Comparison of ENCODE assay signal across 9 cellular contexts in genomic region chr7:107995184-107996071, GRCh38. TPM values are rescaled to one million over a fixed set of nuclear protein-coding genes. Genes with fewer than 3 reads are reported as not detected.
DNase-seq lines count a peak whose midpoint lies in the region; ATAC-seq and TF ChIP-seq lines count a peak whose summit lies in the region.
"Had no signal": no experiment of that assay in that cellular context is flagged by ENCODE, and none has a peak within 500 bp of the region (broad histone marks: within the 10 kb centered on the region; RNA-seq: fewer than 3 reads in every experiment).

No MANE protein-coding gene starts in this region.

- H3K27me3 Mint-ChIP-seq in endodermal cell (ENCODE audit: insufficient read depth): no peaks in the 10 kb centered on the region
- peaks cover 58% of the 10 kb centered on the region for H3K27me3 Mint-ChIP-seq in activated T-cell treated with anti-CD3 and anti-CD28 coated beads, Interleukin-2, amount 50 U/mL, for 72 hours (ENCODE audit: low read depth)

- WGBS in endodermal cell (ENCODE audit: insufficient coverage in 1 of 2, insufficient read length in 1 of 2), 2 experiments: 48 to 68% methylated on average over 4 to 5 of the region's 6 CpGs

- H3K9ac ChIP-seq in endodermal cell (ENCODE audit: extremely low read depth, low read length, poor library complexity, severe bottlenecking) (no peak overlapping the region), mucosa of rectum (ENCODE audit: low read depth in 1 of 2, low read length in 2 of 2) (no peak overlapping the region)

- no peaks in the 10 kb centered on the region for H3K9me3 Mint-ChIP-seq in endodermal cell
- peaks cover 2% of the 10 kb centered on the region in 2 donors for H3K9me3 Mint-ChIP-seq in activated T-cell treated with anti-CD3 and anti-CD28 coated beads, Interleukin-2, amount 50 U/mL, for 72 hours

- DNase-seq in COLO829 (ENCODE audit: low spot score) (peak; percentile 81), NCI-H446 treated with DMSO at 0.1 percent for 48 hours (lab: John Stamatoyannopoulos, UW) (peak; percentile 54), endodermal cell (peak; percentile 82), Ammon's horn (ENCODE audit: low spot score) (no peak)
- DNase-seq in activated T-cell treated with anti-CD3 and anti-CD28 coated beads, Interleukin-2, amount 50 U/mL, for 72 hours: no peak
- DNase-seq in NK-92 treated with Interleukin-12 subunit alpha and Interleukin-12 subunit beta, amount 100 ng/mL, for 24 hours (lab: John Stamatoyannopoulos, UW): no peak

- H3K27ac ChIP-seq in endodermal cell (ENCODE audit: low read depth, low read length) (peak overlapping the region; percentile 64), mucosa of rectum (ENCODE audit: low read depth in 2 of 2, low read length in 2 of 2) (peak overlapping the region; percentile 16 to 52)
- H3K27ac ChIP-seq: HL-60 had no signal

- peaks cover 74% of the 10 kb centered on the region for H3K36me3 Mint-ChIP-seq in endodermal cell (ENCODE audit: low read depth)
- peaks cover 2% of the 10 kb centered on the region in 2 donors for H3K36me3 Mint-ChIP-seq in activated T-cell treated with anti-CD3 and anti-CD28 coated beads, Interleukin-2, amount 50 U/mL, for 72 hours (ENCODE audit: insufficient read depth in 2 of 2)

- ATAC-seq in activated T-cell treated with anti-CD3 and anti-CD28 coated beads, Interleukin-2, amount 50 U/mL, for 72 hours (replicated peaks in 1 of 2): no peak
- ATAC-seq in HG03565 (IDR thresholded peaks at IDR 0.05; ENCODE audit: unreplicated experiment): no peak

- no peak for TF ChIP-seq CTCF in endodermal cell (conservative IDR thresholded peaks at IDR 0.05)

- H3K36me3 ChIP-seq in endodermal cell (ENCODE audit: control insufficient read depth, insufficient read depth, low read length): peaks cover 97% of the 10 kb centered on the region
- H3K36me3 ChIP-seq in mucosa of rectum (ENCODE audit: control insufficient read depth in 2 of 2, insufficient read depth in 2 of 2, low read length in 2 of 2): peaks cover 0 to 2% of the 10 kb centered on the region in 2 donors

- peak overlapping the region; percentile 8 for H3K4me3 ChIP-seq in endodermal cell (ENCODE audit: low read length)
- H3K4me3 ChIP-seq in mucosa of rectum (ENCODE audit: low read length in 2 of 2): peak overlapping the region in 1 of 2 donors; percentile 7

- peak overlapping the region; percentile 16 for H3K27ac Mint-ChIP-seq in endodermal cell
- H3K27ac Mint-ChIP-seq in activated T-cell treated with anti-CD3 and anti-CD28 coated beads, Interleukin-2, amount 50 U/mL, for 72 hours: no peak overlapping the region

- no peaks in the 10 kb centered on the region for H3K27me3 ChIP-seq in endodermal cell (ENCODE audit: control insufficient read depth, insufficient read depth, low read length, poor library complexity, severe bottlenecking)
- no peaks in the 10 kb centered on the region for H3K27me3 ChIP-seq in mucosa of rectum (ENCODE audit: control insufficient read depth in 2 of 2, insufficient read depth in 2 of 2, low read length in 2 of 2)

- H3K4me3 Mint-ChIP-seq in endodermal cell: no peak overlapping the region
- H3K4me3 Mint-ChIP-seq in activated T-cell treated with anti-CD3 and anti-CD28 coated beads, Interleukin-2, amount 50 U/mL, for 72 hours: no peak overlapping the region

- H3K4me1 Mint-ChIP-seq in endodermal cell: peaks cover 20% of the 10 kb centered on the region
- no peaks in the 10 kb centered on the region for H3K4me1 Mint-ChIP-seq in activated T-cell treated with anti-CD3 and anti-CD28 coated beads, Interleukin-2, amount 50 U/mL, for 72 hours (ENCODE audit: low read depth)

- H3K4me1 ChIP-seq in endodermal cell (ENCODE audit: control insufficient read depth, insufficient read depth, low read length) (no peaks in the 10 kb centered on the region), mucosa of rectum (ENCODE audit: control insufficient read depth in 2 of 2, insufficient read depth in 2 of 2, low read length in 2 of 2) (peaks cover 28 to 52% of the 10 kb centered on the region in 2 donors)

- no peaks in the 10 kb centered on the region for H3K9me3 ChIP-seq in endodermal cell (ENCODE audit: control insufficient read depth, low read length)
- no peaks in the 10 kb centered on the region for H3K9me3 ChIP-seq in mucosa of rectum (ENCODE audit: control insufficient read depth in 2 of 2, low read length in 2 of 2)

RNA-seq across cellular contexts. Expression of gene LAMB1, which starts 7.5 kb away (rescaled TPM):
- total RNA-seq in endodermal cell: 100 to 1,000 TPM; 192 to 209 TPM
- polyA plus RNA-seq in endodermal cell (2013, experiment 1 of 2): 98.4 TPM
- polyA plus RNA-seq in endodermal cell (2013, experiment 2 of 2): 115 TPM
- total RNA-seq in activated T-cell treated with anti-CD3 and anti-CD28 coated beads, Interleukin-2, amount 50 U/mL, for 72 hours: under 1 TPM in 1 of 2 donors, not detected in 1; 0.10 TPM

Comparison
In these comparisons a context has a peak if more than half of its experiments do, and no peak if none do; other contexts are left out.
1. DNase-seq: peak in COLO829 (single experiment), NCI-H446 treated with DMSO at 0.1 percent for 48 hours (single experiment) and endodermal cell (single experiment); none in activated T-cell treated with anti-CD3 and anti-CD28 coated beads, Interleukin-2, amount 50 U/mL, for 72 hours (0 of 2), NK-92 treated with Interleukin-12 subunit alpha and Interleukin-12 subunit beta, amount 100 ng/mL, for 24 hours (single experiment) and Ammon's horn (single experiment).
2. RNA of gene LAMB1, which starts 7.5 kb away (total RNA-seq): 192 to 209 TPM in endodermal cell; 0.10 TPM in activated T-cell treated with anti-CD3 and anti-CD28 coated beads, Interleukin-2, amount 50 U/mL, for 72 hours; every median in the first group is over 100 times any median in the second.